ENCODE assay signal across 8 cellular contexts in genomic region chr15:101293122-101293521, GRCh38. TPM values are rescaled to one million over a fixed set of nuclear protein-coding genes. Genes with fewer than 3 reads are reported as not detected.
A peak's percentile ranks its signal among the peaks of the same experiment; 100 is the strongest.
DNase-seq lines count a peak whose midpoint lies in the region; ATAC-seq, FAIRE-seq and TF ChIP-seq lines count a peak whose summit lies in the region.

No MANE protein-coding gene starts in this region.

- no peak for ATAC-seq in A549
- no peak for ATAC-seq in HG03469 (IDR thresholded peaks at IDR 0.05; ENCODE audit: unreplicated experiment)
- no peak for ATAC-seq in GM21526 (IDR thresholded peaks at IDR 0.05; ENCODE audit: low FRiP score, unreplicated experiment)

- peak overlapping the region; percentile 98 for H3K4me3 Mint-ChIP-seq in activated naive CD8-positive, alpha-beta T cell

- no peak for TF ChIP-seq EP300 in A549 (IDR thresholded peaks at IDR 0.05)

- TF ChIP-seq POLR2A in A549 (IDR thresholded peaks at IDR 0.05; ENCODE audit: low read length): no peak

- no peaks in the 10 kb centered on the region for H3K27me3 Mint-ChIP-seq in activated naive CD8-positive, alpha-beta T cell

- FAIRE-seq in A549 (lab: Jason Lieb, UNC): no peak

- H3K4me1 ChIP-seq in A549: peaks cover 36% of the 10 kb centered on the region
- H3K4me1 ChIP-seq in liver (ENCODE audit: control insufficient read depth in 4 of 4, insufficient read depth in 4 of 4, low read length in 3 of 4): peaks cover 0 to 38% (median 18%) of the 10 kb centered on the region in 4 donors

- peak overlapping the region; percentile 88 for H3K4me2 ChIP-seq in A549

- TF ChIP-seq CTCF in A549 (IDR thresholded peaks at IDR 0.05) (no peak), liver (IDR thresholded peaks at IDR 0.05; ENCODE audit: low read depth, low read length, missing input control) (no peak)

- H3K4me3 ChIP-seq in A549 (peak overlapping the region; percentile 95), H7 (ENCODE audit: insufficient read depth, low read depth, low read length) (peak overlapping the region; percentile 1; the same call in 1 of the 2 replicates), liver (ENCODE audit: low read depth in 1 of 3, low read length in 3 of 3) (peak overlapping the region in 2 of 3 donors; percentile 21 to 41)

- H3K9me3 Mint-ChIP-seq in activated naive CD8-positive, alpha-beta T cell (ENCODE audit: low read depth): no peaks in the 10 kb centered on the region

- no peak overlapping the region for H3K9ac ChIP-seq in liver (ENCODE audit: low read depth in 1 of 2, low read length in 2 of 2)

- H3K36me3 ChIP-seq in H7 (replicated peaks; ENCODE audit: control insufficient read depth, insufficient read depth, low read length) (peaks cover 5% of the 10 kb centered on the region), liver (ENCODE audit: control insufficient read depth in 4 of 4, insufficient read depth in 3 of 4, low read depth in 1 of 4, low read length in 3 of 4) (no peaks in the 10 kb centered on the region)

- H3K36me3 Mint-ChIP-seq in activated naive CD8-positive, alpha-beta T cell: peaks cover 11% of the 10 kb centered on the region

- H3K27me3 ChIP-seq in H7 (ENCODE audit: control insufficient read depth, insufficient read depth, low read length) (no peaks in the 10 kb centered on the region), liver (ENCODE audit: control insufficient read depth in 4 of 4, insufficient read depth in 4 of 4, low read length in 3 of 4) (no peaks in the 10 kb centered on the region)

- peaks cover 57% of the 10 kb centered on the region for H3K4me1 Mint-ChIP-seq in activated naive CD8-positive, alpha-beta T cell (ENCODE audit: low read depth)

- 60% methylated on average over 10 of the region's 10 CpGs for WGBS in A549 (ENCODE audit: missing lambda C conversion rate)
- WGBS in liver: 83% methylated on average over 10 of the region's 10 CpGs

- H3K9me3 ChIP-seq in A549 (no peaks in the 10 kb centered on the region), liver (ENCODE audit: control insufficient read depth in 4 of 4, low read length in 3 of 4) (no peaks in the 10 kb centered on the region)

- no peak for TF ChIP-seq RAD21 in A549 (conservative IDR thresholded peaks at IDR 0.05 in 1 of 2, IDR thresholded peaks at IDR 0.05 in 1 of 2)
- no peak for TF ChIP-seq RAD21 in liver (IDR thresholded peaks at IDR 0.05)

- CTCF ChIA-PET in A549 (lab: Yijun Ruan, JAX): interaction anchor here (0.6 to 17.4 kb wide), 8 partner anchors 8 to 360 kb away, joined by 3 to 251 read pairs (median 7); no protein-coding TSS in a partner anchor

- DNase-seq in A549 (ENCODE audit: low read depth in 1 of 2, low spot score in 1 of 2) (no peak), H7 (no peak), ureter (ENCODE audit: low spot score) (no peak), SK-N-DZ (ENCODE audit: low spot score) (no peak)

- POLR2A ChIA-PET in A549 (lab: Yijun Ruan, JAX): no interaction called here

- H3K27ac Mint-ChIP-seq in activated naive CD8-positive, alpha-beta T cell: peak overlapping the region; percentile 97

- peak overlapping the region in 1 of 2 experiments; percentile 97; a peak in 4 of 6 replicates for H3K27ac ChIP-seq in A549
- H3K27ac ChIP-seq in liver (ENCODE audit: low read depth in 1 of 2, low read length in 2 of 2): no peak overlapping the region

TF ChIP-seq in A549, 52 proteins besides CTCF, POLR2A, EP300 and RAD21:
- TF ChIP-seq CHD4 (IDR thresholded peaks at IDR 0.05; ENCODE audit: borderline replicate concordance) (no peak), TFCP2L1 (CRISPR knock-in tag; IDR thresholded peaks at IDR 0.05) (no peak), RCOR1 (IDR thresholded peaks at IDR 0.05; ENCODE audit: low read depth, low read length) (no peak), BHLHE40 (IDR thresholded peaks at IDR 0.05; ENCODE audit: low read depth, low read length) (no peak), FOXS1 (CRISPR knock-in tag; IDR thresholded peaks at IDR 0.05) (no peak), NR3C1 (IDR thresholded peaks at IDR 0.05) (no peak), GATA3 (IDR thresholded peaks at IDR 0.05; ENCODE audit: borderline replicate concordance) (no peak), JUNB (IDR thresholded peaks at IDR 0.05) (no peak), NFE2L2 (conservative IDR thresholded peaks at IDR 0.05; ENCODE audit: low read length) (no peak), FOSB (CRISPR knock-in tag; IDR thresholded peaks at IDR 0.05) (no peak), HOXA7 (CRISPR knock-in tag; IDR thresholded peaks at IDR 0.05) (no peak), CBX2 (IDR thresholded peaks at IDR 0.05; ENCODE audit: borderline replicate concordance, low read depth) (no peak), HOXB13 (CRISPR knock-in tag; IDR thresholded peaks at IDR 0.05; ENCODE audit: low read depth) (no peak)
- TF ChIP-seq, protein P1, sequence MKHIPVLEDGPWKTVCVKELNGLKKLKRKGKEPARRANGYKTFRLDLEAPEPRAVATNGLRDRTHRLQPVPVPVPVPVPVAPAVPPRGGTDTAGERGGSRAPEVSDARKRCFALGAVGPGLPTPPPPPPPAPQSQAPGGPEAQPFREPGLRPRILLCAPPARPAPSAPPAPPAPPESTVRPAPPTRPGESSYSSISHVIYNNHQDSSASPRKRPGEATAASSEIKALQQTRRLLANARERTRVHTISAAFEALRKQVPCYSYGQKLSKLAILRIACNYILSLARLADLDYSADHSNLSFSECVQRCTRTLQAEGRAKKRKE (CRISPR knock-in tag; IDR thresholded peaks at IDR 0.05; ENCODE audit: low read depth): no peak

TF ChIP-seq in liver, 16 proteins besides CTCF, POLR2A, EP300 and RAD21 (continues in another document):
- TF ChIP-seq HNF4A (conservative IDR thresholded peaks at IDR 0.05): no peak
- TF ChIP-seq NR2F2 (IDR thresholded peaks at IDR 0.05): no peak
- TF ChIP-seq, protein P2, sequence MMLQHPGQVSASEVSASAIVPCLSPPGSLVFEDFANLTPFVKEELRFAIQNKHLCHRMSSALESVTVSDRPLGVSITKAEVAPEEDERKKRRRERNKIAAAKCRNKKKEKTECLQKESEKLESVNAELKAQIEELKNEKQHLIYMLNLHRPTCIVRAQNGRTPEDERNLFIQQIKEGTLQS (IDR thresholded peaks at IDR 0.05): no peak
- no peak for TF ChIP-seq FOXA1 (IDR thresholded peaks at IDR 0.05)
- TF ChIP-seq SP1 (IDR thresholded peaks at IDR 0.05): no peak
- TF ChIP-seq GABPA (IDR thresholded peaks at IDR 0.05 in 1 of 2, conservative IDR thresholded peaks at IDR 0.05 in 1 of 2): no peak
- no peak for TF ChIP-seq ZBTB33 (IDR thresholded peaks at IDR 0.05)
- TF ChIP-seq HNF4G (IDR thresholded peaks at IDR 0.05): no peak
- TF ChIP-seq YY1 (IDR thresholded peaks at IDR 0.05): no peak
- TF ChIP-seq, protein P3, sequence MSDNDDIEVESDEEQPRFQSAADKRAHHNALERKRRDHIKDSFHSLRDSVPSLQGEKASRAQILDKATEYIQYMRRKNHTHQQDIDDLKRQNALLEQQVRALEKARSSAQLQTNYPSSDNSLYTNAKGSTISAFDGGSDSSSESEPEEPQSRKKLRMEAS (IDR thresholded peaks at IDR 0.05): no peak
- TF ChIP-seq FOXA2 (IDR thresholded peaks at IDR 0.05): no peak

RNA-seq across cellular contexts. Expression of gene SNRPA1, which starts 1.9 kb away (rescaled TPM):
- 127 and 177 TPM in 2 replicates for polyA plus RNA-seq in A549 (2011; rRNA removed)
- 108 and 131 TPM in 2 replicates for polyA plus RNA-seq in A549 (2012; cell fraction: cytosol; rRNA removed)
- 70.6 and 116 TPM in 2 replicates for polyA plus RNA-seq in A549 (2012; cell fraction: nucleus; rRNA removed)
- 137 to 142 TPM (median 140 TPM) in 3 replicates for polyA plus RNA-seq in A549 (2017; fragmentation: RNase III; extraction: RNeasy Plus Mini Kit Qiagen cat#74134 plus additional on column Dnase treatment)
- 23.9 and 24.0 TPM in 2 replicates for polyA minus RNA-seq in A549 (2011; rRNA and poly(A)+ RNA removed)
- total RNA-seq in H7 (2014; rRNA removed; shearing (Covaris generic)): 32.3 and 35.5 TPM in 2 replicates
- total RNA-seq in liver: 10 to 100 TPM; 12.7 to 15.0 TPM
- polyA plus RNA-seq in liver: 10 to 100 TPM; 21.0 to 31.7 TPM
- total RNA-seq in ureter: 71.6 TPM
- 13.0 and 29.3 TPM in 2 replicates for polyA plus RNA-seq in SK-N-DZ (2014; cell fraction: cytosol; rRNA removed)
- polyA plus RNA-seq in SK-N-DZ (2014; cell fraction: nucleus; rRNA removed): 37.4 and 83.8 TPM in 2 replicates

RNA-seq across cellular contexts. Expression of gene SELENOS, which starts 15.8 kb away (rescaled TPM):
- polyA plus RNA-seq in A549 (2011; rRNA removed) (128 and 184 TPM in 2 replicates), A549 (2017; fragmentation: RNase III; extraction: RNeasy Plus Mini Kit Qiagen cat#74134 plus additional on column Dnase treatment) (90.2 to 97.9 TPM (median 93.9 TPM) in 3 replicates), liver (10 to 100 TPM; 65.2 to 71.1 TPM)
- polyA plus RNA-seq in A549 (2012; cell fraction: cytosol; rRNA removed): 111 and 113 TPM in 2 replicates
- 79.1 and 85.8 TPM in 2 replicates for polyA plus RNA-seq in A549 (2012; cell fraction: nucleus; rRNA removed)
- polyA minus RNA-seq in A549 (2011; rRNA and poly(A)+ RNA removed): 43.3 and 43.9 TPM in 2 replicates
- 52.2 and 55.5 TPM in 2 replicates for total RNA-seq in H7 (2014; rRNA removed; shearing (Covaris generic))
- total RNA-seq in liver (10 to 100 TPM; 25.8 to 66.4 TPM), ureter (49.1 TPM)
- polyA plus RNA-seq in SK-N-DZ (2014; cell fraction: cytosol; rRNA removed): 102 and 112 TPM in 2 replicates
- polyA plus RNA-seq in SK-N-DZ (2014; cell fraction: nucleus; rRNA removed): 59.7 and 105 TPM in 2 replicates

RNA-seq across cellular contexts. Expression of gene CHSY1, which starts 41.3 kb away (rescaled TPM):
- polyA plus RNA-seq in A549 (2011; rRNA removed) (27.9 and 28.1 TPM in 2 replicates), A549 (2017; fragmentation: RNase III; extraction: RNeasy Plus Mini Kit Qiagen cat#74134 plus additional on column Dnase treatment) (16.0 to 17.7 TPM (median 17.4 TPM) in 3 replicates), liver (1 to 10 TPM; 1.4 to 3.7 TPM)
- 11.2 and 13.5 TPM in 2 replicates for polyA plus RNA-seq in A549 (2012; cell fraction: cytosol; rRNA removed)
- polyA plus RNA-seq in A549 (2012; cell fraction: nucleus; rRNA removed): 4.6 and 8.0 TPM in 2 replicates
- polyA minus RNA-seq in A549 (2011; rRNA and poly(A)+ RNA removed): 22.0 and 23.6 TPM in 2 replicates
- total RNA-seq in H7 (2014; rRNA removed; shearing (Covaris generic)): 45.8 and 64.9 TPM in 2 replicates
- total RNA-seq in liver (10 to 100 TPM in 1 of 2 donors, 1 to 10 TPM in 1; 9.5 to 12.3 TPM), ureter (47.0 TPM)
- 13.0 and 14.0 TPM in 2 replicates for polyA plus RNA-seq in SK-N-DZ (2014; cell fraction: cytosol; rRNA removed)
- 5.8 and 7.6 TPM in 2 replicates for polyA plus RNA-seq in SK-N-DZ (2014; cell fraction: nucleus; rRNA removed)

Comparison
In these comparisons a context has a peak if more than half of its experiments do, and no peak if none do; other contexts are left out.
1. H3K4me3 ChIP-seq: peak in every context shown above with its lines; median percentile 95 in A549; 31 in liver; 1 in H7.